In the genomic region with DNA sequence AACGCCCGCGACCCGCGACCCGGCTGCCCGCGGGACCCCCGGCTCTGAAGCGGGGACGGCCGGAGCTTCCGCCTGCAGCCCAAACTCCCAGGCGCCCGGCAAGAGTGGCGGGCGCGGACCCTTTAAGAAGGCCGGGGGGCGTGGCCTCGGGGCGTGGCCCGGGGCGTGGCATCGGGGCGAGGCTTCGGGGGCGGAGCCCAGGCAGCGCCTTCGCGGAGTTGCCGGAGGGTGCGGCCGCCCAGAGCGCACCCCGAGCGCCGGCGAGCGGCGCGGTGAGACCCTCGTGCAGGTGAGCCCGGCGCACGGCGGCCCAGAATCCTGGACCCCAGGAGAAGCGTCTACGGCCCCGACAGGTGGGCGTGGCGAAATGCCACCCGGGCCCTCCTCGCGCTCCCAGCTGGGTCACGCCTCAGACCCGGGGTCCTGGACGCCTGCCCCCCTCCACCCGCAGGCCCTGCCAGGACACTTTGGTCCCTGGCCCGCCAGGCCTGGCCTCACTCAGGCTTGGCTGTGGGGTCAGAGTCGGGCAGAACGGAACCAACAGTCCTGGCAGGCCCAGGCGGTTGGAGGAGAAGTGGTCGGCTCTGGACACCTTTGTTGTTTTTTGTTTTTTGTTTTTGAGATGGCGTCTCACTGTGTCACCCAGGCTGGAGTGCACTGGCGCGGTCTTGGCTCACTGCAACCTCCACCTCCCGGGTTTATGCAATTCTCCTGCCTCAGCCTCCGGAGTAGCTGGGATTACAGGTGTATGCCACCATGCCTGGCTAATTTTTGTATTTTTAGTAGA, we compare ENCODE assay signal across 8 cellular contexts. TPM values are rescaled to one million over a fixed set of nuclear protein-coding genes. Genes with fewer than 3 reads are reported as not detected.
DNase-seq lines count a peak whose midpoint lies in the region; ATAC-seq and TF ChIP-seq lines count a peak whose summit lies in the region.

No MANE protein-coding gene starts in this region.

- no peaks in the 10 kb centered on the region for H3K36me3 ChIP-seq in ES-I3 (ENCODE audit: insufficient read depth, low read length)
- H3K36me3 ChIP-seq in adrenal gland (replicated peaks in 1 of 2): no peaks in the 10 kb centered on the region
- H3K36me3 ChIP-seq in aorta (ENCODE audit: control insufficient read depth in 1 of 2, insufficient read depth in 2 of 2, low read length in 1 of 2): no peaks in the 10 kb centered on the region

- H3K27ac ChIP-seq in adrenal gland (no peak overlapping the region), right cardiac atrium (ENCODE audit: low read length) (no peak overlapping the region), aorta (ENCODE audit: low read depth in 1 of 2, low read length in 2 of 2) (no peak overlapping the region)

- 5 to 38% (median 13%) methylated on average over 8 to 69 of the region's 69 CpGs for WGBS in adrenal gland, 4 donors
- 4% methylated on average over 69 of the region's 69 CpGs for WGBS in right cardiac atrium
- 3 to 5% methylated on average over 40 to 69 of the region's 69 CpGs for WGBS in aorta, 2 donors

- no peak for TF ChIP-seq POLR2A in adrenal gland (IDR thresholded peaks at IDR 0.05)

- TF ChIP-seq CTCF in LNCAP (IDR thresholded peaks at IDR 0.05) (peak; percentile 13; the same call in 1 of the 2 replicates), adrenal gland (IDR thresholded peaks at IDR 0.05) (no peak)

- H3K4me3 ChIP-seq in adrenal gland: peak overlapping the region in 2 of 4 donors; percentile 26 to 71
- peak overlapping the region; percentile 65 for H3K4me3 ChIP-seq in right cardiac atrium (ENCODE audit: low read length)
- peak overlapping the region; percentile 28 to 52 for H3K4me3 ChIP-seq in aorta (ENCODE audit: low read length in 2 of 2)

- H3K9ac ChIP-seq in ES-I3 (ENCODE audit: low read depth, low read length): peak overlapping the region; percentile 67

- H3K9me3 ChIP-seq in ES-I3 (ENCODE audit: control insufficient read depth, insufficient read depth, low read length) (no peaks in the 10 kb centered on the region), adrenal gland (replicated peaks in 1 of 3) (no peaks in the 10 kb centered on the region), right cardiac atrium (ENCODE audit: control insufficient read depth, low read length) (no peaks in the 10 kb centered on the region), aorta (ENCODE audit: control insufficient read depth, low read length) (no peaks in the 10 kb centered on the region)

- H3K27me3 ChIP-seq in adrenal gland (peaks cover 69% of the 10 kb centered on the region), right cardiac atrium (ENCODE audit: control insufficient read depth, insufficient read depth) (no peaks in the 10 kb centered on the region), aorta (ENCODE audit: control insufficient read depth in 1 of 2, insufficient read depth in 2 of 2, low read length in 1 of 2) (no peaks in the 10 kb centered on the region)

- intact Hi-C loops in adrenal gland (cut with DNase I) (no loop called here), right cardiac atrium (cut with DNase I) (loop anchor here (5.0 kb wide), 2 partner anchors 72 to 77 kb away; a partner anchor contains a TSS), aorta (cut with DNase I) (loop anchor here in 1 of 2 donors (5.0 to 10.0 kb wide), 2 partner anchors 37 to 155 kb away; a partner anchor contains a TSS)

- H3K4me1 ChIP-seq in ES-I3 (ENCODE audit: insufficient read depth, low read length) (peaks cover 5% of the 10 kb centered on the region; the same call in 1 of the 2 replicates), adrenal gland (replicated peaks in 1 of 2) (peaks cover 11% of the 10 kb centered on the region in 2 donors), right cardiac atrium (ENCODE audit: control insufficient read depth, insufficient read depth, low read length) (no peaks in the 10 kb centered on the region), aorta (ENCODE audit: control insufficient read depth in 1 of 2, insufficient read depth in 2 of 2, low read length in 2 of 2) (no peaks in the 10 kb centered on the region)

- ATAC-seq in GM21825 (IDR thresholded peaks at IDR 0.05; ENCODE audit: unreplicated experiment) (peak; percentile 57), right cardiac atrium (peak; percentile 87), aorta (ENCODE audit: low FRiP score) (peak; percentile 76)

- DNase-seq in T-helper 1 cell (peak; percentile 68 to 87 (median 81)), adrenal gland (peak; percentile 70 to 91 (median 87)), right cardiac atrium (peak; percentile 89 to 96 (median 96)), renal cortical epithelial cell (ENCODE audit: low read depth) (peak; percentile 31), aorta (peak; percentile 90 to 95)

RNA-seq across cellular contexts. Expression of a gene that starts 14.4 kb away (rescaled TPM):
- total RNA-seq in adrenal gland (not detected), right cardiac atrium (not detected), renal cortical epithelial cell (1.0 TPM in 1 of 2 replicates, not detected in the other), aorta (not detected)
- polyA plus RNA-seq in adrenal gland (under 1 TPM in 1 of 3 donors, not detected in 2; 0.03 TPM), right cardiac atrium (not detected), aorta (not detected)

RNA-seq across cellular contexts. Expression of a gene that starts 39.8 kb away (rescaled TPM):
- 10 to 100 TPM in 6 of 8 donors, 1 to 10 TPM in 2; 6.0 to 20.5 (median 14.0) TPM for total RNA-seq in adrenal gland
- polyA plus RNA-seq in adrenal gland: 10 to 100 TPM in 2 of 3 donors, 1 to 10 TPM in 1; 2.2 to 27.8 (median 10.2) TPM
- 10 to 100 TPM; 17.1 to 26.4 (median 21.4) TPM for total RNA-seq in right cardiac atrium
- polyA plus RNA-seq in right cardiac atrium: 12.0 TPM
- 353 and 1,083 TPM in 2 replicates for total RNA-seq in renal cortical epithelial cell
- total RNA-seq in aorta: 10 to 100 TPM; 25.1 to 38.6 TPM
- polyA plus RNA-seq in aorta: 10 to 100 TPM in 1 of 2 donors, 1 to 10 TPM in 1; 4.3 to 20.1 TPM

RNA-seq across cellular contexts. Expression of a gene that starts 46.4 kb away (rescaled TPM):
- 10 to 100 TPM; 11.5 to 58.1 (median 24.3) TPM for total RNA-seq in adrenal gland
- polyA plus RNA-seq in adrenal gland: 100 to 1,000 TPM in 2 of 3 donors, 1 to 10 TPM in 1; 1.7 to 308 (median 220) TPM
- 10 to 100 TPM; 16.1 to 36.4 (median 21.6) TPM for total RNA-seq in right cardiac atrium
- 65.5 TPM for polyA plus RNA-seq in right cardiac atrium
- total RNA-seq in renal cortical epithelial cell: 15.7 and 196 TPM in 2 replicates
- 10 to 100 TPM; 34.4 to 40.8 TPM for total RNA-seq in aorta
- 100 to 1,000 TPM in 1 of 2 donors, 10 to 100 TPM in 1; 79.5 to 104 TPM for polyA plus RNA-seq in aorta

RNA-seq across cellular contexts. Expression of a gene that starts 56.2 kb away (rescaled TPM):
- total RNA-seq in adrenal gland (10 to 100 TPM in 5 of 8 donors, 1 to 10 TPM in 3; 5.4 to 17.3 (median 11.3) TPM), right cardiac atrium (1 to 10 TPM; 4.9 to 5.6 (median 5.4) TPM), renal cortical epithelial cell (8.7 and 9.8 TPM in 2 replicates), aorta (10 to 100 TPM in 1 of 2 donors, 1 to 10 TPM in 1; 9.3 to 13.6 TPM)
- polyA plus RNA-seq in adrenal gland (10 to 100 TPM in 2 of 3 donors, under 1 TPM in 1; 0.55 to 54.3 (median 25.5) TPM), right cardiac atrium (6.8 TPM), aorta (10 to 100 TPM in 1 of 2 donors, 1 to 10 TPM in 1; 4.0 to 35.4 TPM)

RNA-seq across cellular contexts. Expression of a gene that starts 59.8 kb away (rescaled TPM):
- total RNA-seq in adrenal gland: 10 to 100 TPM in 1 of 8 donors, 1 to 10 TPM in 7; 3.1 to 14.5 (median 6.4) TPM
- polyA plus RNA-seq in adrenal gland: 10 to 100 TPM in 2 of 3 donors, not detected in 1; 27.3 to 29.8 TPM
- total RNA-seq in right cardiac atrium: 10 to 100 TPM; 37.3 to 62.5 (median 38.6) TPM
- polyA plus RNA-seq in right cardiac atrium: 25.7 TPM
- total RNA-seq in renal cortical epithelial cell: 12.4 and 78.1 TPM in 2 replicates
- 10 to 100 TPM; 31.3 to 47.5 TPM for total RNA-seq in aorta
- polyA plus RNA-seq in aorta: 10 to 100 TPM in 1 of 2 donors, 1 to 10 TPM in 1; 3.6 to 82.3 TPM

Comparison
In these comparisons a context has a peak if more than half of its experiments do, and no peak if none do; other contexts are left out.
1. DNase-seq: peak in every context shown above with its lines; median percentile 96 in right cardiac atrium; 92 in aorta; 87 in adrenal gland; 81 in T-helper 1 cell; 31 in renal cortical epithelial cell.
2. intact Hi-C loops: an anchor here in right cardiac atrium (5.0 kb wide); none called in adrenal gland.